Comparison of ENCODE assay signal across 8 cellular contexts in genomic region chr20:53706511-53707031, GRCh38.
DNase-seq lines count a peak whose midpoint lies in the region; ATAC-seq, FAIRE-seq and TF ChIP-seq lines count a peak whose summit lies in the region.

No MANE protein-coding gene starts in this region.

- H3K27me3 Mint-ChIP-seq in activated T-helper 1 cell treated with anti-CD3 and anti-CD28 coated beads, Interleukin-12 subunit alpha, Interleukin-12 subunit beta, Interleukin-2, Interleukin-4 antibody, amounts not matched to agents 30 ng/mL and 10 ng/mL and 1 ng/mL, durations not matched to agents 14 hours and 24 hours and 36 hours (ENCODE audit: insufficient read depth), result no peaks in the 10 kb centered on the region
- no peaks in the 10 kb centered on the region for H3K27me3 Mint-ChIP-seq in naive thymus-derived CD8-positive, alpha-beta T cell

- H3K9me3 ChIP-seq in small intestine (ENCODE audit: control insufficient read depth, low read depth), result no peaks in the 10 kb centered on the region

- no peaks in the 10 kb centered on the region for H3K27me3 ChIP-seq in small intestine (ENCODE audit: control insufficient read depth in 2 of 2, insufficient read depth in 2 of 2, low read length in 2 of 2)

- no peaks in the 10 kb centered on the region for H3K36me3 ChIP-seq in small intestine (ENCODE audit: control insufficient read depth in 2 of 2, insufficient read depth in 2 of 2, low read length in 2 of 2)

- peak overlapping the region in 1 of 2 donors; percentile 80 for H3K27ac ChIP-seq in small intestine (ENCODE audit: low read depth in 1 of 2, low read length in 1 of 2)

- no peak overlapping the region for H3K4me3 ChIP-seq in small intestine (ENCODE audit: low read depth in 1 of 2, low read length in 2 of 2)

- 52 to 82% (median 61%) methylated on average over 5 of the region's 5 CpGs for WGBS in small intestine, 3 donors

- peak overlapping the region; percentile 98 for H3K27ac Mint-ChIP-seq in activated T-helper 1 cell treated with anti-CD3 and anti-CD28 coated beads, Interleukin-12 subunit alpha, Interleukin-12 subunit beta, Interleukin-2, Interleukin-4 antibody, amounts not matched to agents 30 ng/mL and 10 ng/mL and 1 ng/mL, durations not matched to agents 14 hours and 24 hours and 36 hours
- peak overlapping the region; percentile 81 to 99 (median 96) for H3K27ac Mint-ChIP-seq in naive thymus-derived CD8-positive, alpha-beta T cell

- H3K36me3 Mint-ChIP-seq in activated T-helper 1 cell treated with anti-CD3 and anti-CD28 coated beads, Interleukin-12 subunit alpha, Interleukin-12 subunit beta, Interleukin-2, Interleukin-4 antibody, amounts not matched to agents 30 ng/mL and 10 ng/mL and 1 ng/mL, durations not matched to agents 14 hours and 24 hours and 36 hours (ENCODE audit: low read depth), result no peaks in the 10 kb centered on the region
- no peaks in the 10 kb centered on the region for H3K36me3 Mint-ChIP-seq in naive thymus-derived CD8-positive, alpha-beta T cell

- ATAC-seq in HG02981 (IDR thresholded peaks at IDR 0.05; ENCODE audit: unreplicated experiment), result peak; percentile 36
- peak; percentile 72 to 80 for ATAC-seq in naive thymus-derived CD8-positive, alpha-beta T cell

- TF ChIP-seq POLR2A in GM12891 (IDR thresholded peaks at IDR 0.05; ENCODE audit: low read depth, low read length), result no peak

- DNase-seq in GM12891 (ENCODE audit: insufficient read length, low spot score), result peak; percentile 32
- DNase-seq in activated T-helper 1 cell treated with anti-CD3 and anti-CD28 coated beads, Interleukin-12 subunit alpha, Interleukin-12 subunit beta, Interleukin-2, Interleukin-4 antibody, amounts not matched to agents 30 ng/mL and 10 ng/mL and 1 ng/mL, durations not matched to agents 14 hours and 24 hours and 36 hours (ENCODE audit: low spot score), result peak; percentile 38
- peak in 6 of 10 donors; percentile 9 to 74 (median 40) for DNase-seq in naive thymus-derived CD8-positive, alpha-beta T cell
- no peak for DNase-seq in NCI-H774 (lab: John Stamatoyannopoulos, UW)
- DNase-seq in LoVo (ENCODE audit: low spot score), result no peak
- no peak for DNase-seq in T1000 (lab: John Stamatoyannopoulos, UW)
- no peak for DNase-seq in small intestine

- intact Hi-C loops in activated T-helper 1 cell treated with anti-CD3 and anti-CD28 coated beads, Interleukin-12 subunit alpha, Interleukin-12 subunit beta, Interleukin-2, Interleukin-4 antibody, amounts not matched to agents 30 ng/mL and 10 ng/mL and 1 ng/mL, durations not matched to agents 14 hours and 24 hours and 36 hours (cut with micrococcal nuclease), result loop anchor here (1.0 to 5.0 kb wide), 7 partner anchors 17 to 629 kb away; partner anchors contain the start of gene PFDN4

- POLR2A ChIA-PET in naive thymus-derived CD8-positive, alpha-beta T cell (lab: Charles Lee), result interaction anchor here (0.5 to 3.6 kb wide), 15 partner anchors 12 to 209 kb away, joined by 3 to 23 read pairs (median 3); partner anchors contain the start of gene ZNF217

- no peaks in the 10 kb centered on the region for H3K9me3 Mint-ChIP-seq in activated T-helper 1 cell treated with anti-CD3 and anti-CD28 coated beads, Interleukin-12 subunit alpha, Interleukin-12 subunit beta, Interleukin-2, Interleukin-4 antibody, amounts not matched to agents 30 ng/mL and 10 ng/mL and 1 ng/mL, durations not matched to agents 14 hours and 24 hours and 36 hours
- H3K9me3 Mint-ChIP-seq in naive thymus-derived CD8-positive, alpha-beta T cell, result no peaks in the 10 kb centered on the region

- peak overlapping the region; percentile 61 for H3K4me3 Mint-ChIP-seq in activated T-helper 1 cell treated with anti-CD3 and anti-CD28 coated beads, Interleukin-12 subunit alpha, Interleukin-12 subunit beta, Interleukin-2, Interleukin-4 antibody, amounts not matched to agents 30 ng/mL and 10 ng/mL and 1 ng/mL, durations not matched to agents 14 hours and 24 hours and 36 hours
- H3K4me3 Mint-ChIP-seq in naive thymus-derived CD8-positive, alpha-beta T cell, result peak overlapping the region; percentile 46 to 85 (median 68)

- FAIRE-seq in GM12891 (lab: Jason Lieb, UNC), result peak; percentile 41
- FAIRE-seq in small intestine (lab: Jason Lieb, UNC), result no peak

- H3K4me1 Mint-ChIP-seq in activated T-helper 1 cell treated with anti-CD3 and anti-CD28 coated beads, Interleukin-12 subunit alpha, Interleukin-12 subunit beta, Interleukin-2, Interleukin-4 antibody, amounts not matched to agents 30 ng/mL and 10 ng/mL and 1 ng/mL, durations not matched to agents 14 hours and 24 hours and 36 hours (ENCODE audit: low read depth), result peaks cover 39% of the 10 kb centered on the region
- peaks cover 23 to 54% (median 48%) of the 10 kb centered on the region in 4 donors for H3K4me1 Mint-ChIP-seq in naive thymus-derived CD8-positive, alpha-beta T cell

- peaks cover 0 to 3% of the 10 kb centered on the region in 2 donors for H3K4me1 ChIP-seq in small intestine (ENCODE audit: control insufficient read depth in 2 of 2, insufficient read depth in 1 of 2, low read depth in 1 of 2, low read length in 1 of 2)

TF ChIP-seq in GM12891, 5 proteins besides CTCF, POLR2A, EP300 and RAD21:
- TF ChIP-seq POLR2AphosphoS5 (IDR thresholded peaks at IDR 0.05; ENCODE audit: low read depth, low read length) (no peak), TAF1 (IDR thresholded peaks at IDR 0.05; ENCODE audit: low read depth, low read length) (no peak), SPI1 (IDR thresholded peaks at IDR 0.05; ENCODE audit: low read depth, low read length) (no peak), POU2F2 (IDR thresholded peaks at IDR 0.05; ENCODE audit: low read depth, low read length) (no peak), PAX5 (IDR thresholded peaks at IDR 0.05; ENCODE audit: insufficient read depth, low read length, severe bottlenecking) (no peak)
TF ChIP-seq in GM12891: peak in this region for 0.

Comparison
In these comparisons a context has a peak if more than half of its experiments do, and no peak if none do; other contexts are left out.
1. DNase-seq: peak in GM12891 (single experiment), activated T-helper 1 cell treated with anti-CD3 and anti-CD28 coated beads, Interleukin-12 subunit alpha, Interleukin-12 subunit beta, Interleukin-2, Interleukin-4 antibody, amounts not matched to agents 30 ng/mL and 10 ng/mL and 1 ng/mL, durations not matched to agents 14 hours and 24 hours and 36 hours (single experiment) and naive thymus-derived CD8-positive, alpha-beta T cell (6 of 10); none in NCI-H774 (single experiment), LoVo (single experiment), T1000 (single experiment) and small intestine (single experiment).